18 cellular contexts compared by ENCODE assay signal in the genomic region with DNA sequence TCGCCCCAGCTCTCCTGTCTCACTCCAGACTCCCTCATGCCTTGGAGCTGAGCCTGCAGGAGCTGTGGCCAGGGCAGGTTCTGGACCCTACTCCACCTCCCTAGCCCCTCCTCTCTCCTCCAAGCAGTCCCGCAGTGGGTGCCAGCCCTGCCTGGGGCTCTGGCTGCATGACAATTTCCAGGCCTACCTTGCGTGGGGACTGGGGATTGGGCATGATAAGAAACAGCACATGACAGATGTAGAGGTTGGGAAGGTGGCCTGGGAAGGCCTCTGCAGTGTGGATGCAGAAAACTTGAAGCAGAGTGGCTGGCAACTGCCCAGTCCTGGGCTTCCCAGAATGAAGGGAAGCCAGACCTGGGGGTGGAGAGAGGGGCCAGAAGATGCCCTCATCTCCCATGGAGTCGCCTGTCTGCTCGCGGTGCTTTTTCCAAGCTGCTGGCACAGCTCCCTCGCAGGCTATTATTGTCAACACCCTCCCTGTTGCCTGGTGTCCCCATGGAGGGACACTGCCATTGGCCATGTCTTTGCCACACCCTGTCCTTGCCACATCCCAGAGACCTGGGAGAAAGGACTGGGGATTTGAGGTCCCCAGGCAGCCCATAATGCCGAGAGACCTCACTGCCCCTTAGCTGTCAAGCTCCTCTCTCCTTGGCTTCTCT. TPM values are rescaled to one million over a fixed set of nuclear protein-coding genes. Genes with fewer than 3 reads are reported as not detected.
A peak's percentile ranks its signal among the peaks of the same experiment; 100 is the strongest.
DNase-seq lines count a peak whose midpoint lies in the region; ATAC-seq and TF ChIP-seq lines count a peak whose summit lies in the region.
"Had no signal": no experiment of that assay in that cellular context is flagged by ENCODE, and none has a peak within 500 bp of the region (broad histone marks: within the 10 kb centered on the region; RNA-seq: fewer than 3 reads in every experiment).

No MANE protein-coding gene starts in this region.

- CTCF ChIA-PET in SK-N-SH (lab: Yijun Ruan, JAX), result interaction anchor here (0.5 to 8.0 kb wide), 10 partner anchors 8 to 82 kb away, joined by 3 to 95 read pairs (median 15); a partner anchor contains a TSS

- H3K9me3 ChIP-seq in SK-N-SH (no peaks in the 10 kb centered on the region), stomach (no peaks in the 10 kb centered on the region), tibial nerve (no peaks in the 10 kb centered on the region)
- H3K9me3 ChIP-seq: testis had no signal

- H3K27me3 Mint-ChIP-seq in mesothelial cell of epicardium (ENCODE audit: low read depth), result no peaks in the 10 kb centered on the region
- H3K27me3 Mint-ChIP-seq: activated T-helper 17 cell treated with anti-CD3 and anti-CD28 coated beads, Interleukin-2, amount 50 U/mL, for 72 hours; T-cell had no signal

- H3K9ac ChIP-seq in SK-N-SH, result no peak overlapping the region

- ATAC-seq in HG02938 (IDR thresholded peaks at IDR 0.05; ENCODE audit: unreplicated experiment), result no peak
- ATAC-seq in GM21786 (IDR thresholded peaks at IDR 0.05; ENCODE audit: unreplicated experiment), result no peak
- ATAC-seq: activated T-helper 17 cell treated with anti-CD3 and anti-CD28 coated beads, Interleukin-2, amount 50 U/mL, for 72 hours; T-cell; WTC11 had no signal

- H3K4me1 ChIP-seq in SK-N-SH (ENCODE audit: control insufficient read depth in 1 of 2, insufficient read depth in 2 of 2, low read depth in 1 of 2, low read length in 1 of 2) (peaks cover 44 to 74% of the 10 kb centered on the region in 2 experiments), stomach (peaks cover 49 to 69% (median 59%) of the 10 kb centered on the region in 4 donors), tibial nerve (peaks cover 0 to 47% (median 33%) of the 10 kb centered on the region in 4 donors)

- no peak overlapping the region for H3K4me2 ChIP-seq in SK-N-SH

- DNase-seq in DMS53 (lab: John Stamatoyannopoulos, UW) (peak; percentile 19), DMS53 treated with DMSO at 0.1 percent for 48 hours (lab: John Stamatoyannopoulos, UW; ENCODE audit: unreplicated experiment) (no peak), SK-N-SH (peak; percentile 84), mesothelial cell of epicardium (ENCODE audit: low spot score in 2 of 2, unreplicated experiment in 2 of 2) (no peak), stomach (peak; percentile 89), tibial nerve (ENCODE audit: low spot score in 2 of 2) (no peak)
- DNase-seq: activated CD8-positive, alpha-beta memory T cell treated with anti-CD3 and anti-CD28 coated beads for 24 hours; dermis blood vessel endothelial cell; glutamatergic neuron; NCI-H1436 treated with DMSO at 0.1 percent for 48 hours; T-cell; testis had no signal

- POLR2A ChIA-PET in SK-N-SH (lab: Yijun Ruan, JAX), result interaction anchor here (0.6 to 6.1 kb wide), 11 partner anchors 7 to 209 kb away, joined by 3 to 69 read pairs (median 4); a partner anchor contains a TSS

- H3K4me1 Mint-ChIP-seq in mesothelial cell of epicardium, result peaks cover 59% of the 10 kb centered on the region
- H3K4me1 Mint-ChIP-seq: activated T-helper 17 cell treated with anti-CD3 and anti-CD28 coated beads, Interleukin-2, amount 50 U/mL, for 72 hours; T-cell had no signal

- H3K36me3 Mint-ChIP-seq in mesothelial cell of epicardium, result no peaks in the 10 kb centered on the region
- H3K36me3 Mint-ChIP-seq: T-cell, WTC11 had no signal

- no peaks in the 10 kb centered on the region for H3K9me2 ChIP-seq in SK-N-SH

- TF ChIP-seq POLR2A in stomach (IDR thresholded peaks at IDR 0.05) (no peak), tibial nerve (IDR thresholded peaks at IDR 0.05) (no peak)

- intact Hi-C loops in stomach (cut with DNase I; ENCODE audit: low total_unique reads), result no loop called here

- TF ChIP-seq CTCF in SK-N-SH (IDR thresholded peaks at IDR 0.05) (no peak), mesothelial cell of epicardium (IDR thresholded peaks at IDR 0.05; ENCODE audit: unreplicated experiment) (no peak), stomach (IDR thresholded peaks at IDR 0.05) (no peak), tibial nerve (IDR thresholded peaks at IDR 0.05) (no peak)

- no peaks in the 10 kb centered on the region for H3K79me2 ChIP-seq in SK-N-SH (ENCODE audit: insufficient read depth)

- no peaks in the 10 kb centered on the region for H3K9me3 Mint-ChIP-seq in mesothelial cell of epicardium
- H3K9me3 Mint-ChIP-seq: activated T-helper 17 cell treated with anti-CD3 and anti-CD28 coated beads, Interleukin-2, amount 50 U/mL, for 72 hours; T-cell had no signal

- peak; percentile 37 for TF ChIP-seq RAD21 in SK-N-SH (IDR thresholded peaks at IDR 0.05; ENCODE audit: low read length)

- H3K27me3 ChIP-seq in SK-N-SH (ENCODE audit: insufficient read depth) (no peaks in the 10 kb centered on the region), stomach (no peaks in the 10 kb centered on the region), tibial nerve (no peaks in the 10 kb centered on the region)
- H3K27me3 ChIP-seq: testis had no signal

- peak overlapping the region; percentile 66 to 100; a peak in 3 of 4 replicates for H3K27ac ChIP-seq in SK-N-SH (ENCODE audit: low read depth in 2 of 2, low read length in 1 of 2)
- peak overlapping the region; percentile 49 to 92 (median 91) for H3K27ac ChIP-seq in stomach
- H3K27ac ChIP-seq in tibial nerve, result peak overlapping the region in 1 of 4 donors; percentile 91
- H3K27ac ChIP-seq: C4-2B, testis had no signal

- no peak overlapping the region for H3K4me3 ChIP-seq in SK-N-SH (ENCODE audit: low read depth in 2 of 2, low read length in 1 of 2)
- no peak overlapping the region for H3K4me3 ChIP-seq in stomach
- H3K4me3 ChIP-seq in tibial nerve, result no peak overlapping the region
- H3K4me3 ChIP-seq: testis had no signal

- H3K4me3 Mint-ChIP-seq in mesothelial cell of epicardium, result no peak overlapping the region
- H3K4me3 Mint-ChIP-seq: activated T-helper 17 cell treated with anti-CD3 and anti-CD28 coated beads, Interleukin-2, amount 50 U/mL, for 72 hours; T-cell; WTC11 had no signal

- H2AFZ ChIP-seq in SK-N-SH (ENCODE audit: low read depth), result no peak overlapping the region

- H3F3A ChIP-seq in SK-N-SH (replicated peaks; ENCODE audit: insufficient read depth), result no peaks in the 10 kb centered on the region

- H4K20me1 ChIP-seq in SK-N-SH (ENCODE audit: insufficient read depth), result no peaks in the 10 kb centered on the region

- peak in 1 of 2 experiments; percentile 99; a peak in 2 of 4 replicates for TF ChIP-seq EP300 in SK-N-SH (IDR thresholded peaks at IDR 0.05; ENCODE audit: borderline replicate concordance in 1 of 2, low read depth in 1 of 2, low read length in 1 of 2)
- no peak for TF ChIP-seq EP300 in stomach (IDR thresholded peaks at IDR 0.05)
- no peak for TF ChIP-seq EP300 in tibial nerve (IDR thresholded peaks at IDR 0.05)

- 69% methylated on average over 4 of the region's 8 CpGs for WGBS in SK-N-SH (ENCODE audit: low lambda C conversion rate)
- WGBS in stomach, 5 donors, result 52 to 71% (median 56%) methylated on average over 7 to 8 of the region's 8 CpGs
- 85 to 86% methylated on average over 8 of the region's 8 CpGs for WGBS in tibial nerve, 2 donors

- H3K27ac Mint-ChIP-seq in mesothelial cell of epicardium, result peak overlapping the region; percentile 82
- H3K27ac Mint-ChIP-seq: activated T-helper 17 cell treated with anti-CD3 and anti-CD28 coated beads, Interleukin-2, amount 50 U/mL, for 72 hours; progenitor cell of endocrine pancreas; T-cell; WTC11 had no signal

- H3K36me3 ChIP-seq in SK-N-SH (replicated peaks in 1 of 2; ENCODE audit: control insufficient read depth in 1 of 2, insufficient read depth in 2 of 2, low read length in 1 of 2) (no peaks in the 10 kb centered on the region), stomach (no peaks in the 10 kb centered on the region), tibial nerve (no peaks in the 10 kb centered on the region)

TF ChIP-seq in SK-N-SH, 30 proteins besides CTCF, POLR2A, EP300 and RAD21 (continues in another document):
- TF ChIP-seq, protein P1, sequence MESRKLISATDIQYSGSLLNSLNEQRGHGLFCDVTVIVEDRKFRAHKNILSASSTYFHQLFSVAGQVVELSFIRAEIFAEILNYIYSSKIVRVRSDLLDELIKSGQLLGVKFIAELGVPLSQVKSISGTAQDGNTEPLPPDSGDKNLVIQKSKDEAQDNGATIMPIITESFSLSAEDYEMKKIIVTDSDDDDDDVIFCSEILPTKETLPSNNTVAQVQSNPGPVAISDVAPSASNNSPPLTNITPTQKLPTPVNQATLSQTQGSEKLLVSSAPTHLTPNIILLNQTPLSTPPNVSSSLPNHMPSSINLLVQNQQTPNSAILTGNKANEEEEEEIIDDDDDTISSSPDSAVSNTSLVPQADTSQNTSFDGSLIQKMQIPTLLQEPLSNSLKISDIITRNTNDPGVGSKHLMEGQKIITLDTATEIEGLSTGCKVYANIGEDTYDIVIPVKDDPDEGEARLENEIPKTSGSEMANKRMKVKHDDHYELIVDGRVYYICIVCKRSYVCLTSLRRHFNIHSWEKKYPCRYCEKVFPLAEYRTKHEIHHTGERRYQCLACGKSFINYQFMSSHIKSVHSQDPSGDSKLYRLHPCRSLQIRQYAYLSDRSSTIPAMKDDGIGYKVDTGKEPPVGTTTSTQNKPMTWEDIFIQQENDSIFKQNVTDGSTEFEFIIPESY (IDR thresholded peaks at IDR 0.05; ENCODE audit: borderline replicate concordance, low read depth), result no peak
- TF ChIP-seq MXI1 (IDR thresholded peaks at IDR 0.05; ENCODE audit: low read depth, low read length) (peak; percentile 88), FOSL2 (IDR thresholded peaks at IDR 0.05; ENCODE audit: borderline replicate concordance, low read depth) (no peak), SMC3 (IDR thresholded peaks at IDR 0.05; ENCODE audit: low read depth, low read length) (peak; percentile 3; the same call in 1 of the 2 replicates), FOXJ3 (CRISPR knock-in tag; IDR thresholded peaks at IDR 0.05) (peak; percentile 98)
- TF ChIP-seq, protein P2, sequence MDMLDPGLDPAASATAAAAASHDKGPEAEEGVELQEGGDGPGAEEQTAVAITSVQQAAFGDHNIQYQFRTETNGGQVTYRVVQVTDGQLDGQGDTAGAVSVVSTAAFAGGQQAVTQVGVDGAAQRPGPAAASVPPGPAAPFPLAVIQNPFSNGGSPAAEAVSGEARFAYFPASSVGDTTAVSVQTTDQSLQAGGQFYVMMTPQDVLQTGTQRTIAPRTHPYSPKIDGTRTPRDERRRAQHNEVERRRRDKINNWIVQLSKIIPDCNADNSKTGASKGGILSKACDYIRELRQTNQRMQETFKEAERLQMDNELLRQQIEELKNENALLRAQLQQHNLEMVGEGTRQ (IDR thresholded peaks at IDR 0.05; ENCODE audit: borderline replicate concordance, low read depth, low read length), result no peak

RNA-seq across cellular contexts. Expression of a gene that starts 48.9 kb away (rescaled TPM):
- 3.7 and 4.2 TPM in 2 replicates for polyA plus RNA-seq in SK-N-SH (2012; rRNA removed)
- 2.8 and 4.5 TPM in 2 replicates for polyA plus RNA-seq in SK-N-SH (2012; cell fraction: cytosol; rRNA removed)
- polyA plus RNA-seq in SK-N-SH (2012; cell fraction: nucleus; rRNA removed), result 2.3 and 3.5 TPM in 2 replicates
- 159 to 180 TPM (median 165 TPM) in 3 replicates for total RNA-seq in mesothelial cell of epicardium
- 10 to 100 TPM; 16.1 to 80.8 (median 26.8) TPM for total RNA-seq in stomach
- 1 to 10 TPM in 1 of 3 donors, under 1 TPM in 2; 0.31 to 1.0 (median 0.44) TPM for polyA plus RNA-seq in stomach
- 10 to 100 TPM; 14.4 to 25.9 (median 15.3) TPM for total RNA-seq in tibial nerve

Comparison
In these comparisons a context has a peak if more than half of its experiments do, and no peak if none do; other contexts are left out.
1. DNase-seq: peak in DMS53 (single experiment), SK-N-SH (single experiment) and stomach (single experiment); none in DMS53 treated with DMSO at 0.1 percent for 48 hours (single experiment), mesothelial cell of epicardium (0 of 2) and tibial nerve (0 of 2).